In genomic region chr16:74469946-74470478, GRCh38 we compare ENCODE assay signal across 20 cellular contexts. TPM values are rescaled to one million over a fixed set of nuclear protein-coding genes. Genes with fewer than 3 reads are reported as not detected.
DNase-seq lines count a peak whose midpoint lies in the region; ATAC-seq and TF ChIP-seq lines count a peak whose summit lies in the region.
"Had no signal": no experiment of that assay in that cellular context is flagged by ENCODE, and none has a peak within 500 bp of the region (broad histone marks: within the 10 kb centered on the region; RNA-seq: fewer than 3 reads in every experiment).

No MANE protein-coding gene starts in this region.

- no peak overlapping the region for H3K4me2 ChIP-seq in GM23338
- H3K4me2 ChIP-seq: PC-9 had no signal

- no peak overlapping the region for H2AFZ ChIP-seq in GM23338
- H2AFZ ChIP-seq: PC-9 had no signal

- H3K27ac ChIP-seq in GM23338 (ENCODE audit: low read depth), result no peak overlapping the region
- H3K27ac ChIP-seq: HL-60, PC-9, SK-N-MC had no signal

- no peaks in the 10 kb centered on the region for H3K27me3 Mint-ChIP-seq in Caco-2 (ENCODE audit: insufficient read depth, unreplicated experiment)
- peaks cover 10% of the 10 kb centered on the region for H3K27me3 Mint-ChIP-seq in GM23338 (ENCODE audit: insufficient read depth, low read depth, poor library complexity)
- no peaks in the 10 kb centered on the region for H3K27me3 Mint-ChIP-seq in WTC11 (ENCODE audit: low read depth)
- H3K27me3 Mint-ChIP-seq in osteocyte (ENCODE audit: unreplicated experiment), result no peaks in the 10 kb centered on the region
- H3K27me3 Mint-ChIP-seq in stimulated activated memory B cell treated with anti-CD40 and anti-IgM and Interleukin-4, amounts not matched to agents 10 μg/mL and 1 μg/mL and 100 μg/mL, for 72 hours, result no peaks in the 10 kb centered on the region
- H3K27me3 Mint-ChIP-seq: CD4-positive, alpha-beta T cell had no signal

- POLR2A ChIA-PET in Caco-2 (lab: Charles Lee), result no interaction called here
- POLR2A ChIA-PET in WTC11 (lab: Charles Lee), result no interaction called here

- DNase-seq in Caco-2 (no peak), GM23338 (ENCODE audit: low spot score) (peak; percentile 34), WTC11 (ENCODE audit: low spot score) (no peak), osteocyte (ENCODE audit: extremely low spot score, unreplicated experiment) (no peak), SIG-M5 (lab: John Stamatoyannopoulos, UW) (no peak)
- DNase-seq: CD4-positive, alpha-beta T cell; DND-41; MV-4-11; NCI-H1694; NCI-H446; NCI-H526; PC-9; RPMI8226; SHP77 had no signal

- CTCF ChIA-PET in Caco-2 (lab: Charles Lee), result interaction anchor here (0.7 kb wide), 1 partner anchor 155 kb away, joined by 3 read pairs; no protein-coding TSS in a partner anchor
- CTCF ChIA-PET in WTC11 (lab: Charles Lee), result interaction anchor here (0.5 kb wide), 1 partner anchor 186 kb away, joined by 3 read pairs; no protein-coding TSS in a partner anchor

- H3F3A ChIP-seq in GM23338 (replicated peaks; ENCODE audit: low read depth), result 0 out of 2 replicates have a peak, but pooled peaks cover 3% of the 10 kb centered on the region

- H3K4me1 ChIP-seq in Caco-2, result peaks cover 15% of the 10 kb centered on the region
- no peaks in the 10 kb centered on the region for H3K4me1 ChIP-seq in GM23338 (ENCODE audit: insufficient read depth)

- H4K20me1 ChIP-seq in GM23338 (replicated peaks; ENCODE audit: insufficient read depth), result no peaks in the 10 kb centered on the region; the same call in 1 of the 2 replicates

- no peak overlapping the region for H3K4me3 ChIP-seq in Caco-2 (ENCODE audit: low read depth, low read length)
- H3K4me3 ChIP-seq in GM23338, result no peak overlapping the region
- H3K4me3 ChIP-seq: PC-9, SK-N-MC had no signal

- peaks cover 10% of the 10 kb centered on the region for H3K36me3 ChIP-seq in Caco-2 (ENCODE audit: control insufficient read depth, insufficient read depth, low read length)
- H3K36me3 ChIP-seq in GM23338 (ENCODE audit: insufficient read depth), result peaks cover 56% of the 10 kb centered on the region

- TF ChIP-seq CTCF in Caco-2 (IDR thresholded peaks at IDR 0.05; ENCODE audit: insufficient read depth in 1 of 2, low read depth in 1 of 2, low read length in 1 of 2, severe bottlenecking in 1 of 2, unreplicated experiment in 1 of 2) (no peak), GM23338 (conservative IDR thresholded peaks at IDR 0.05; ENCODE audit: low read depth in 2 of 2) (no peak), WTC11 (IDR thresholded peaks at IDR 0.05) (no peak), osteocyte (IDR thresholded peaks at IDR 0.05) (no peak)

- H3K4me3 Mint-ChIP-seq in Caco-2 (ENCODE audit: unreplicated experiment), result peak overlapping the region; percentile 19
- H3K4me3 Mint-ChIP-seq in GM23338, result no peak overlapping the region
- no peak overlapping the region for H3K4me3 Mint-ChIP-seq in WTC11
- no peak overlapping the region for H3K4me3 Mint-ChIP-seq in osteocyte (ENCODE audit: unreplicated experiment)
- H3K4me3 Mint-ChIP-seq in stimulated activated memory B cell treated with anti-CD40 and anti-IgM and Interleukin-4, amounts not matched to agents 10 μg/mL and 1 μg/mL and 100 μg/mL, for 72 hours, result no peak overlapping the region
- H3K4me3 Mint-ChIP-seq: CD4-positive, alpha-beta T cell had no signal

- no peaks in the 10 kb centered on the region for H3K27me3 ChIP-seq in Caco-2 (replicated peaks; ENCODE audit: control insufficient read depth, insufficient read depth, low read length)
- no peaks in the 10 kb centered on the region for H3K27me3 ChIP-seq in GM23338 (ENCODE audit: insufficient read depth)

- no TSS peak for BruUV-seq in Caco-2 (replicated peaks; lab: Mats Ljungman, UMichigan)

- H3K9me2 ChIP-seq in GM23338 (ENCODE audit: insufficient read depth), result no peaks in the 10 kb centered on the region

- peak; percentile 52; the same call in 2 of the 3 replicates for ATAC-seq in GM23338
- ATAC-seq in WTC11, result peak; percentile 51; the same call in 1 of the 2 replicates
- no peak for ATAC-seq in stimulated activated memory B cell treated with anti-CD40 and anti-IgM and Interleukin-4, amounts not matched to agents 10 μg/mL and 1 μg/mL and 100 μg/mL, for 72 hours
- no peak for ATAC-seq in GM18907 (IDR thresholded peaks at IDR 0.05; ENCODE audit: unreplicated experiment)

- H3K27ac Mint-ChIP-seq in Caco-2 (ENCODE audit: unreplicated experiment) (no peak overlapping the region), GM23338 (no peak overlapping the region; the same call in 1 of the 2 replicates), WTC11 (no peak overlapping the region), osteocyte (ENCODE audit: unreplicated experiment) (peak overlapping the region; percentile 47)
- no peak overlapping the region for H3K27ac Mint-ChIP-seq in stimulated activated memory B cell treated with anti-CD40 and anti-IgM and Interleukin-4, amounts not matched to agents 10 μg/mL and 1 μg/mL and 100 μg/mL, for 72 hours
- H3K27ac Mint-ChIP-seq: CD4-positive, alpha-beta T cell had no signal

- H3K9me3 ChIP-seq in Caco-2, result no peaks in the 10 kb centered on the region

- H3K9me3 Mint-ChIP-seq in Caco-2 (ENCODE audit: unreplicated experiment), result no peaks in the 10 kb centered on the region
- no peaks in the 10 kb centered on the region for H3K9me3 Mint-ChIP-seq in GM23338
- no peaks in the 10 kb centered on the region for H3K9me3 Mint-ChIP-seq in WTC11
- H3K9me3 Mint-ChIP-seq in osteocyte (ENCODE audit: unreplicated experiment), result no peaks in the 10 kb centered on the region
- no peaks in the 10 kb centered on the region for H3K9me3 Mint-ChIP-seq in stimulated activated memory B cell treated with anti-CD40 and anti-IgM and Interleukin-4, amounts not matched to agents 10 μg/mL and 1 μg/mL and 100 μg/mL, for 72 hours
- H3K9me3 Mint-ChIP-seq: CD4-positive, alpha-beta T cell had no signal

- H3K4me1 Mint-ChIP-seq in Caco-2 (ENCODE audit: low read depth, unreplicated experiment) (peaks cover 11% of the 10 kb centered on the region), GM23338 (no peaks in the 10 kb centered on the region), WTC11 (no peaks in the 10 kb centered on the region), osteocyte (ENCODE audit: unreplicated experiment) (no peaks in the 10 kb centered on the region)
- peaks cover 12% of the 10 kb centered on the region for H3K4me1 Mint-ChIP-seq in stimulated activated memory B cell treated with anti-CD40 and anti-IgM and Interleukin-4, amounts not matched to agents 10 μg/mL and 1 μg/mL and 100 μg/mL, for 72 hours

- H3K36me3 Mint-ChIP-seq in Caco-2 (ENCODE audit: insufficient read depth, unreplicated experiment) (peaks cover 98% of the 10 kb centered on the region), GM23338 (ENCODE audit: low read depth) (peaks cover 82% of the 10 kb centered on the region), WTC11 (peaks cover 79% of the 10 kb centered on the region), osteocyte (ENCODE audit: unreplicated experiment) (peaks cover 58% of the 10 kb centered on the region)
- H3K36me3 Mint-ChIP-seq in stimulated activated memory B cell treated with anti-CD40 and anti-IgM and Interleukin-4, amounts not matched to agents 10 μg/mL and 1 μg/mL and 100 μg/mL, for 72 hours, result peaks cover 78% of the 10 kb centered on the region

- intact Hi-C loops in Caco-2 (cut with micrococcal nuclease; ENCODE audit: unreplicated experiment), result loop anchor here (1.0 to 5.0 kb wide), 3 partner anchors 7 to 152 kb away; no protein-coding TSS in a partner anchor

- no peaks in the 10 kb centered on the region for H3K79me2 ChIP-seq in GM23338 (replicated peaks; ENCODE audit: insufficient read depth)

TF ChIP-seq in GM23338, 12 proteins besides CTCF, POLR2A, EP300 and RAD21 (continues in another document):
- TF ChIP-seq NANOG (IDR thresholded peaks at IDR 0.05; ENCODE audit: borderline replicate concordance) (no peak), EZH2phosphoT487 (IDR thresholded peaks at IDR 0.05; ENCODE audit: unreplicated experiment) (no peak), EZH2 (IDR thresholded peaks at IDR 0.05; ENCODE audit: low read depth, unreplicated experiment) (no peak)

TF ChIP-seq in WTC11, 78 proteins besides CTCF, POLR2A, EP300 and RAD21:
- TF ChIP-seq SOX15 (CRISPR knock-in tag; IDR thresholded peaks at IDR 0.05) (no peak), E2F4 (CRISPR knock-in tag; IDR thresholded peaks at IDR 0.05; ENCODE audit: borderline replicate concordance, low read depth) (no peak)

RNA-seq across cellular contexts. Expression of gene CLEC18B, which starts 48.7 kb away (rescaled TPM):
- total RNA-seq in Caco-2 (2022) (0.36 and 1.3 TPM in 2 replicates), WTC11 (2021) (0.20 to 0.71 TPM (median 0.50 TPM) in 3 replicates), osteocyte (0.24 TPM in 1 of 2 replicates, not detected in the other)
- 0.31 TPM in 1 of 2 replicates, not detected in the other for total RNA-seq in GM23338 (2014; rRNA removed; shearing (Covaris generic))
- polyA plus RNA-seq in GM23338 (2016; fragmentation: Nextera tagmentation; extraction: Ambion mirVana), result 0.23 and 0.54 TPM in 2 replicates
- total RNA-seq: H1 had no signal
- polyA plus RNA-seq: BJ had no signal

Comparison
In these comparisons a context has a peak if more than half of its experiments do, and no peak if none do; other contexts are left out.
1. ATAC-seq: peak in GM23338 (single experiment) and WTC11 (single experiment); none in stimulated activated memory B cell treated with anti-CD40 and anti-IgM and Interleukin-4, amounts not matched to agents 10 μg/mL and 1 μg/mL and 100 μg/mL, for 72 hours (single experiment) and GM18907 (single experiment).